9 cellular contexts compared by ENCODE assay signal in genomic region chr2:43074592-43075053, GRCh38.
A peak's percentile ranks its signal among the peaks of the same experiment; 100 is the strongest.
DNase-seq lines count a peak whose midpoint lies in the region; ATAC-seq and TF ChIP-seq lines count a peak whose summit lies in the region.
"Had no signal": no experiment of that assay in that cellular context is flagged by ENCODE, and none has a peak within 500 bp of the region (broad histone marks: within the 10 kb centered on the region; RNA-seq: fewer than 3 reads in every experiment).

No MANE protein-coding gene starts in this region.

- H3K9me3 ChIP-seq in left lung, result no peaks in the 10 kb centered on the region

- no TSS peak for BruUV-seq in Calu3 (replicated peaks; lab: Mats Ljungman, UMichigan)

- H3K4me1 Mint-ChIP-seq in Calu3 (ENCODE audit: low read depth, unreplicated experiment) (peaks cover 55% of the 10 kb centered on the region), brain (peaks cover 76% of the 10 kb centered on the region)

- H3K27ac ChIP-seq in left lung (peak overlapping the region; percentile 66 to 75), skin epidermis (peak overlapping the region; percentile 35 to 95 (median 81))

- peaks cover 6% of the 10 kb centered on the region for H3K36me3 Mint-ChIP-seq in Calu3 (ENCODE audit: insufficient read depth, unreplicated experiment)
- H3K36me3 Mint-ChIP-seq in brain, result no peaks in the 10 kb centered on the region

- H3K9me3 Mint-ChIP-seq in Calu3 (ENCODE audit: low read depth, unreplicated experiment), result no peaks in the 10 kb centered on the region
- peaks cover 0 to 3% (median 0%) of the 10 kb centered on the region in 5 experiments for H3K9me3 Mint-ChIP-seq in brain

- DNase-seq in Calu3 (no peak), left lung (no peak), foreskin melanocyte (no peak), NCI-H748 treated with DMSO at 0.1 percent for 48 hours (lab: John Stamatoyannopoulos, UW) (no peak)
- DNase-seq in stimulated activated CD8-positive, alpha-beta memory T cell treated with anti-CD3 and anti-CD28 coated beads, Interleukin-4, amount 100 ng/mL, for 48 hours, result no peak
- DNase-seq: AML-193 had no signal

- H3K4me1 ChIP-seq in left lung, result peaks cover 33 to 58% of the 10 kb centered on the region in 2 donors

- no peaks in the 10 kb centered on the region for H3K27me3 ChIP-seq in left lung

- no peak for TF ChIP-seq CTCF in Calu3 (IDR thresholded peaks at IDR 0.05; ENCODE audit: unreplicated experiment)
- no peak for TF ChIP-seq CTCF in brain (conservative IDR thresholded peaks at IDR 0.05)
- no peak for TF ChIP-seq CTCF in left lung (IDR thresholded peaks at IDR 0.05)

- H3K27ac Mint-ChIP-seq in Calu3 (ENCODE audit: unreplicated experiment) (peak overlapping the region; percentile 95), brain (peak overlapping the region in 4 of 5 experiments; percentile 63 to 96 (median 92))

- H3K4me3 Mint-ChIP-seq in Calu3 (ENCODE audit: low read depth, unreplicated experiment), result no peak overlapping the region
- H3K4me3 Mint-ChIP-seq in brain, result peak overlapping the region in 3 of 5 experiments; percentile 19 to 50 (median 37)

- ATAC-seq in left lung, result no peak
- ATAC-seq in GM21737 (IDR thresholded peaks at IDR 0.05; ENCODE audit: unreplicated experiment), result no peak

- intact Hi-C loops in Calu3 (cut with micrococcal nuclease; ENCODE audit: unreplicated experiment) (no loop called here), left lung (cut with DNase I) (no loop called here)

- CTCF ChIA-PET in Calu3 (lab: Charles Lee), result interaction anchor here (1.2 kb wide), 1 partner anchor 193 kb away, joined by 3 read pairs; no protein-coding TSS in a partner anchor

- no peaks in the 10 kb centered on the region for H3K36me3 ChIP-seq in left lung

- no peak overlapping the region for H3K4me3 ChIP-seq in left lung
- H3K4me3 ChIP-seq in skin epidermis, result no peak overlapping the region

- H3K27me3 Mint-ChIP-seq in Calu3 (ENCODE audit: unreplicated experiment) (no peaks in the 10 kb centered on the region), brain (peaks cover 3% of the 10 kb centered on the region)
